8 cellular contexts compared by ENCODE assay signal in genomic region chr1:37474697-37475379, GRCh38. TPM values are rescaled to one million over a fixed set of nuclear protein-coding genes. Genes with fewer than 3 reads are reported as not detected.
A peak's percentile ranks its signal among the peaks of the same experiment; 100 is the strongest.
DNase-seq lines count a peak whose midpoint lies in the region; ATAC-seq and TF ChIP-seq lines count a peak whose summit lies in the region.

No MANE protein-coding gene starts in this region.

- 2 to 3% (median 3%) methylated on average over 29 to 38 of the region's 38 CpGs for WGBS in heart left ventricle, 4 donors

- H3K27ac ChIP-seq in C4-2B (peak overlapping the region; percentile 87), heart left ventricle (peak overlapping the region; percentile 59 to 96 (median 94))

- H3K27me3 ChIP-seq in heart left ventricle, result no peaks in the 10 kb centered on the region

- H3K27me3 Mint-ChIP-seq in activated T-helper 1 cell treated with anti-CD3 and anti-CD28 coated beads, Interleukin-12 subunit alpha, Interleukin-12 subunit beta, Interleukin-2, Interleukin-4 antibody, amounts not matched to agents 30 ng/mL and 10 ng/mL and 1 ng/mL, durations not matched to agents 14 hours and 24 hours and 36 hours (ENCODE audit: insufficient read depth), result peaks cover 8% of the 10 kb centered on the region

- peaks cover 0 to 33% (median 13%) of the 10 kb centered on the region in 9 donors for H3K36me3 ChIP-seq in heart left ventricle

- H3K4me3 Mint-ChIP-seq in activated T-helper 1 cell treated with anti-CD3 and anti-CD28 coated beads, Interleukin-12 subunit alpha, Interleukin-12 subunit beta, Interleukin-2, Interleukin-4 antibody, amounts not matched to agents 30 ng/mL and 10 ng/mL and 1 ng/mL, durations not matched to agents 14 hours and 24 hours and 36 hours, result peak overlapping the region; percentile 100

- peaks cover 48% of the 10 kb centered on the region for H3K36me3 Mint-ChIP-seq in activated T-helper 1 cell treated with anti-CD3 and anti-CD28 coated beads, Interleukin-12 subunit alpha, Interleukin-12 subunit beta, Interleukin-2, Interleukin-4 antibody, amounts not matched to agents 30 ng/mL and 10 ng/mL and 1 ng/mL, durations not matched to agents 14 hours and 24 hours and 36 hours (ENCODE audit: low read depth)

- H3K4me1 Mint-ChIP-seq in activated T-helper 1 cell treated with anti-CD3 and anti-CD28 coated beads, Interleukin-12 subunit alpha, Interleukin-12 subunit beta, Interleukin-2, Interleukin-4 antibody, amounts not matched to agents 30 ng/mL and 10 ng/mL and 1 ng/mL, durations not matched to agents 14 hours and 24 hours and 36 hours (ENCODE audit: low read depth), result peaks cover 47% of the 10 kb centered on the region

- peak overlapping the region; percentile 60 to 93 (median 85) for H3K4me3 ChIP-seq in heart left ventricle

- TF ChIP-seq CTCF in C4-2B (conservative IDR thresholded peaks at IDR 0.05) (no peak), heart left ventricle (IDR thresholded peaks at IDR 0.05) (no peak)

- no peaks in the 10 kb centered on the region for H3K9me3 Mint-ChIP-seq in activated T-helper 1 cell treated with anti-CD3 and anti-CD28 coated beads, Interleukin-12 subunit alpha, Interleukin-12 subunit beta, Interleukin-2, Interleukin-4 antibody, amounts not matched to agents 30 ng/mL and 10 ng/mL and 1 ng/mL, durations not matched to agents 14 hours and 24 hours and 36 hours

- peak; percentile 0 for ATAC-seq in HG02885 (IDR thresholded peaks at IDR 0.05; ENCODE audit: poor library complexity, unreplicated experiment)
- ATAC-seq in heart left ventricle, result peak in 2 of 4 donors; percentile 0
- no peak for ATAC-seq in GM18520 (IDR thresholded peaks at IDR 0.05; ENCODE audit: unreplicated experiment)

- H3K9me3 ChIP-seq in heart left ventricle, result no peaks in the 10 kb centered on the region

- TF ChIP-seq POLR2A in heart left ventricle (IDR thresholded peaks at IDR 0.05), result no peak

- intact Hi-C loops in activated T-helper 1 cell treated with anti-CD3 and anti-CD28 coated beads, Interleukin-12 subunit alpha, Interleukin-12 subunit beta, Interleukin-2, Interleukin-4 antibody, amounts not matched to agents 30 ng/mL and 10 ng/mL and 1 ng/mL, durations not matched to agents 14 hours and 24 hours and 36 hours (cut with micrococcal nuclease), result loop anchor here (1.0 to 10.0 kb wide), 7 partner anchors 79 to 1593 kb away; partner anchors contain the start of genes AGO1, FHL3, MTF1 and MYCBP
- intact Hi-C loops in heart left ventricle (cut with DNase I), result loop anchor here in 1 of 10 donors (5.0 kb wide), 1 partner anchor 217 kb away; the partner anchor contains the start of gene CDCA8

- H3K4me1 ChIP-seq in heart left ventricle, result peaks cover 20 to 85% (median 72%) of the 10 kb centered on the region in 12 donors

- DNase-seq in activated T-helper 1 cell treated with anti-CD3 and anti-CD28 coated beads, Interleukin-12 subunit alpha, Interleukin-12 subunit beta, Interleukin-2, Interleukin-4 antibody, amounts not matched to agents 30 ng/mL and 10 ng/mL and 1 ng/mL, durations not matched to agents 14 hours and 24 hours and 36 hours (ENCODE audit: low spot score), result no peak
- DNase-seq in heart left ventricle, result peak in 1 of 5 donors; percentile 58
- DNase-seq in retina, result peak; percentile 46
- no peak for DNase-seq in NCI-H82 (lab: John Stamatoyannopoulos, UW)
- no peak for DNase-seq in HK-2 (ENCODE audit: unreplicated experiment)

- peak overlapping the region; percentile 97 for H3K27ac Mint-ChIP-seq in activated T-helper 1 cell treated with anti-CD3 and anti-CD28 coated beads, Interleukin-12 subunit alpha, Interleukin-12 subunit beta, Interleukin-2, Interleukin-4 antibody, amounts not matched to agents 30 ng/mL and 10 ng/mL and 1 ng/mL, durations not matched to agents 14 hours and 24 hours and 36 hours

RNA-seq across cellular contexts. Expression of gene ZC3H12A, which starts 0.5 kb away (rescaled TPM):
- total RNA-seq in activated T-helper 1 cell treated with anti-CD3 and anti-CD28 coated beads, Interleukin-12 subunit alpha, Interleukin-12 subunit beta, Interleukin-2, Interleukin-4 antibody, amounts not matched to agents 30 ng/mL and 10 ng/mL and 1 ng/mL, durations not matched to agents 14 hours and 24 hours and 36 hours, result 40.4 and 44.0 TPM in 2 replicates
- 1 to 10 TPM; 1.8 to 8.5 (median 4.5) TPM for total RNA-seq in heart left ventricle
- polyA plus RNA-seq in heart left ventricle, result 1 to 10 TPM; 2.4 to 6.7 TPM

RNA-seq across cellular contexts. Expression of gene MEAF6, which starts 39.7 kb away (rescaled TPM):
- total RNA-seq in activated T-helper 1 cell treated with anti-CD3 and anti-CD28 coated beads, Interleukin-12 subunit alpha, Interleukin-12 subunit beta, Interleukin-2, Interleukin-4 antibody, amounts not matched to agents 30 ng/mL and 10 ng/mL and 1 ng/mL, durations not matched to agents 14 hours and 24 hours and 36 hours, result 102 and 103 TPM in 2 replicates
- total RNA-seq in heart left ventricle, result 10 to 100 TPM; 28.9 to 51.3 (median 39.6) TPM
- 10 to 100 TPM; 27.4 to 55.7 TPM for polyA plus RNA-seq in heart left ventricle
